1 cellular context compared by ENCODE assay signal in genomic region chr17:44197107-44197506, GRCh38.
TF ChIP-seq lines count a peak whose summit lies in the region.

No MANE protein-coding gene starts in this region.

TF ChIP-seq in HCT116, 20 proteins besides CTCF, POLR2A, EP300 and RAD21:
- TF ChIP-seq TCF7L2 (IDR thresholded peaks at IDR 0.05; ENCODE audit: borderline replicate concordance, extremely low read depth, insufficient read depth, insufficient read length) = no peak
- TF ChIP-seq SIN3A (IDR thresholded peaks at IDR 0.05; ENCODE audit: low read depth) = no peak
- no peak for TF ChIP-seq EGR1 (IDR thresholded peaks at IDR 0.05; ENCODE audit: low read depth)
- no peak for TF ChIP-seq ZFX (IDR thresholded peaks at IDR 0.05)
- no peak for TF ChIP-seq REST (IDR thresholded peaks at IDR 0.05; ENCODE audit: low read depth)
- no peak for TF ChIP-seq FOSL1 (IDR thresholded peaks at IDR 0.05; ENCODE audit: low read depth)
- TF ChIP-seq ATF3 (IDR thresholded peaks at IDR 0.05) = no peak
- TF ChIP-seq EZH2 (IDR thresholded peaks at IDR 0.05) = no peak
- no peak for TF ChIP-seq EZH2phosphoT487 (IDR thresholded peaks at IDR 0.05; ENCODE audit: borderline replicate concordance)
- TF ChIP-seq CEBPB (IDR thresholded peaks at IDR 0.05; ENCODE audit: low read depth) = no peak
- TF ChIP-seq ZBTB33 (IDR thresholded peaks at IDR 0.05; ENCODE audit: extremely low read depth, insufficient replicate concordance, low read length) = no peak
- TF ChIP-seq CBX3 (IDR thresholded peaks at IDR 0.05; ENCODE audit: low read depth) = no peak
- TF ChIP-seq YY1 (IDR thresholded peaks at IDR 0.05; ENCODE audit: extremely low read depth, insufficient replicate concordance, low read depth, low read length) = no peak
- no peak for TF ChIP-seq ZNF274 (IDR thresholded peaks at IDR 0.05; ENCODE audit: low read depth, low read length)
- TF ChIP-seq SRF (IDR thresholded peaks at IDR 0.05; ENCODE audit: low read depth) = no peak
- no peak for TF ChIP-seq ELF1 (IDR thresholded peaks at IDR 0.05; ENCODE audit: borderline replicate concordance, low read depth)
- no peak for TF ChIP-seq SP1 (IDR thresholded peaks at IDR 0.05; ENCODE audit: low read depth)
- no peak for TF ChIP-seq JUND (IDR thresholded peaks at IDR 0.05)
- no peak for TF ChIP-seq POLR2AphosphoS5 (IDR thresholded peaks at IDR 0.05; ENCODE audit: low read depth, low read length)
